ENCODE assay signal across 8 cellular contexts in genomic region chr6:17600527-17601388, GRCh38. TPM values are rescaled to one million over a fixed set of nuclear protein-coding genes. Genes with fewer than 3 reads are reported as not detected.
DNase-seq lines count a peak whose midpoint lies in the region; ATAC-seq and TF ChIP-seq lines count a peak whose summit lies in the region.

No MANE protein-coding gene starts in this region.

- H3K4me1 ChIP-seq in SJCRH30 = no peaks in the 10 kb centered on the region
- peaks cover 14% of the 10 kb centered on the region for H3K4me1 ChIP-seq in cardiac muscle cell (ENCODE audit: low read depth)
- H3K4me1 ChIP-seq in parathyroid adenoma = no peaks in the 10 kb centered on the region

- peak overlapping the region; percentile 63 to 75 for H3K27ac Mint-ChIP-seq in activated naive CD4-positive, alpha-beta T cell treated with anti-CD3 and anti-CD28 coated beads, Interleukin-2, amount 50 U/mL, for 72 hours

- H3K27me3 ChIP-seq in SJCRH30 (no peaks in the 10 kb centered on the region), cardiac muscle cell (no peaks in the 10 kb centered on the region), parathyroid adenoma (ENCODE audit: control insufficient read depth, insufficient read depth, low read length) (no peaks in the 10 kb centered on the region)

- DNase-seq in SJCRH30 = peak; percentile 34 to 53
- DNase-seq in activated naive CD4-positive, alpha-beta T cell treated with anti-CD3 and anti-CD28 coated beads, Interleukin-2, amount 50 U/mL, for 72 hours (ENCODE audit: low spot score in 2 of 2) = peak; percentile 42 to 73
- DNase-seq in cardiac muscle cell (ENCODE audit: low read depth in 1 of 2, low spot score in 1 of 2) = peak; percentile 44 to 77
- DNase-seq in NCI-H2107 (lab: John Stamatoyannopoulos, UW) = no peak

- no peaks in the 10 kb centered on the region for H3K79me2 ChIP-seq in parathyroid adenoma

- H3K4me2 ChIP-seq in parathyroid adenoma (ENCODE audit: low read length) = peak overlapping the region; percentile 93

- H3K9me3 ChIP-seq in SJCRH30 (replicated peaks) (no peaks in the 10 kb centered on the region), cardiac muscle cell (ENCODE audit: low read depth) (no peaks in the 10 kb centered on the region), parathyroid adenoma (ENCODE audit: control insufficient read depth, low read length) (no peaks in the 10 kb centered on the region)

- H3K36me3 Mint-ChIP-seq in activated naive CD4-positive, alpha-beta T cell treated with anti-CD3 and anti-CD28 coated beads, Interleukin-2, amount 50 U/mL, for 72 hours = peaks cover 6% of the 10 kb centered on the region in 2 donors

- H3K4me3 ChIP-seq in SJCRH30 (peak overlapping the region; percentile 92), cardiac muscle cell (peak overlapping the region; percentile 79), parathyroid adenoma (ENCODE audit: low read depth, low read length) (peak overlapping the region; percentile 81)

- H3K36me3 ChIP-seq in SJCRH30 (no peaks in the 10 kb centered on the region), cardiac muscle cell (peaks cover 15% of the 10 kb centered on the region), parathyroid adenoma (ENCODE audit: control insufficient read depth, insufficient read depth, low read length) (no peaks in the 10 kb centered on the region)

- H3K27ac ChIP-seq in C4-2B = peak overlapping the region; percentile 93
- H3K27ac ChIP-seq in SJCRH30 = peak overlapping the region; percentile 52
- peak overlapping the region; percentile 94 for H3K27ac ChIP-seq in cardiac muscle cell
- H3K27ac ChIP-seq in parathyroid adenoma = peak overlapping the region; percentile 74

- peak overlapping the region; percentile 61 for H3K9ac ChIP-seq in parathyroid adenoma

- TF ChIP-seq CTCF in C4-2B (conservative IDR thresholded peaks at IDR 0.05) (peak; percentile 9), cardiac muscle cell (IDR thresholded peaks at IDR 0.05; ENCODE audit: low read depth, low read length) (no peak), parathyroid adenoma (IDR thresholded peaks at IDR 0.05) (no peak)

- peak; percentile 61 for ATAC-seq in GM19324 (IDR thresholded peaks at IDR 0.05; ENCODE audit: low FRiP score, unreplicated experiment)
- peak; percentile 60 for ATAC-seq in HG03354 (IDR thresholded peaks at IDR 0.05; ENCODE audit: poor library complexity, severe bottlenecking, unreplicated experiment)
- peak; percentile 56 to 68 for ATAC-seq in activated naive CD4-positive, alpha-beta T cell treated with anti-CD3 and anti-CD28 coated beads, Interleukin-2, amount 50 U/mL, for 72 hours

- peak overlapping the region; percentile 93 for H2AFZ ChIP-seq in parathyroid adenoma

- H3K9me3 Mint-ChIP-seq in activated naive CD4-positive, alpha-beta T cell treated with anti-CD3 and anti-CD28 coated beads, Interleukin-2, amount 50 U/mL, for 72 hours = no peaks in the 10 kb centered on the region

RNA-seq across cellular contexts. Expression of gene FAM8A1, which starts 0.7 kb away (rescaled TPM):
- 8.7 and 9.4 TPM in 2 replicates for total RNA-seq in SJCRH30 (2014; rRNA removed; shearing (Covaris generic))
- 1 to 10 TPM; 3.9 TPM for total RNA-seq in activated naive CD4-positive, alpha-beta T cell treated with anti-CD3 and anti-CD28 coated beads, Interleukin-2, amount 50 U/mL, for 72 hours
- total RNA-seq in cardiac muscle cell = 22.4 and 31.9 TPM in 2 replicates
- polyA plus RNA-seq in cardiac muscle cell = 18.7 and 26.5 TPM in 2 replicates
